In genomic region chr10:124719213-124719851, GRCh38 we compare ENCODE assay signal across 8 cellular contexts. TPM values are rescaled to one million over a fixed set of nuclear protein-coding genes. Genes with fewer than 3 reads are reported as not detected.
A peak's percentile ranks its signal among the peaks of the same experiment; 100 is the strongest.
DNase-seq lines count a peak whose midpoint lies in the region; ATAC-seq and TF ChIP-seq lines count a peak whose summit lies in the region.

No MANE protein-coding gene starts in this region.

- DNase-seq in CD4-positive, alpha-beta memory T cell = peak; percentile 81 to 89 (median 84)
- DNase-seq in T-helper 9 cell = peak; percentile 60
- DNase-seq in MCF 10A (ENCODE audit: unreplicated experiment) = peak; percentile 90
- DNase-seq in DMS53 treated with DMSO at 0.1 percent for 48 hours (lab: John Stamatoyannopoulos, UW; ENCODE audit: unreplicated experiment) = no peak

- intact Hi-C loops in CD4-positive, alpha-beta memory T cell (cut with micrococcal nuclease) = loop anchor here (1.0 kb wide), 7 partner anchors 22 to 179 kb away; no protein-coding TSS in a partner anchor
- intact Hi-C loops in MCF 10A (cut with micrococcal nuclease) = no loop called here

- H3K4me1 Mint-ChIP-seq in CD4-positive, alpha-beta memory T cell = peaks cover 79 to 97% (median 89%) of the 10 kb centered on the region in 4 donors
- H3K4me1 Mint-ChIP-seq in MCF 10A (ENCODE audit: insufficient read depth, unreplicated experiment) = peaks cover 39% of the 10 kb centered on the region
- peaks cover 85% of the 10 kb centered on the region for H3K4me1 Mint-ChIP-seq in stimulated activated memory B cell treated with anti-CD40 and anti-IgM and Interleukin-4, amounts not matched to agents 10 μg/mL and 1 μg/mL and 100 μg/mL, for 72 hours

- no peaks in the 10 kb centered on the region for H3K27me3 Mint-ChIP-seq in CD4-positive, alpha-beta memory T cell
- no peaks in the 10 kb centered on the region for H3K27me3 Mint-ChIP-seq in MCF 10A (ENCODE audit: insufficient read depth, unreplicated experiment)
- no peaks in the 10 kb centered on the region for H3K27me3 Mint-ChIP-seq in stimulated activated memory B cell treated with anti-CD40 and anti-IgM and Interleukin-4, amounts not matched to agents 10 μg/mL and 1 μg/mL and 100 μg/mL, for 72 hours

- peaks cover 5 to 8% of the 10 kb centered on the region in 2 donors for H3K36me3 Mint-ChIP-seq in CD4-positive, alpha-beta memory T cell
- peaks cover 8% of the 10 kb centered on the region for H3K36me3 Mint-ChIP-seq in MCF 10A (ENCODE audit: insufficient read depth, unreplicated experiment)
- peaks cover 12% of the 10 kb centered on the region for H3K36me3 Mint-ChIP-seq in stimulated activated memory B cell treated with anti-CD40 and anti-IgM and Interleukin-4, amounts not matched to agents 10 μg/mL and 1 μg/mL and 100 μg/mL, for 72 hours

- H3K27ac ChIP-seq in CD4-positive, alpha-beta memory T cell (ENCODE audit: low read depth, low read length) = peak overlapping the region; percentile 81
- peak overlapping the region; percentile 93 for H3K27ac ChIP-seq in layer of hippocampus (ENCODE audit: low read depth, low read length)

- H3K9me3 ChIP-seq in CD4-positive, alpha-beta memory T cell (ENCODE audit: control insufficient read depth in 1 of 2, low read length in 2 of 2) = no peaks in the 10 kb centered on the region

- peak overlapping the region in 1 of 2 donors; percentile 19 for H3K4me3 ChIP-seq in CD4-positive, alpha-beta memory T cell (ENCODE audit: low read length in 2 of 2)

- POLR2A ChIA-PET in CD4-positive, alpha-beta memory T cell (lab: Charles Lee; ENCODE audit: partially characterized antibody) = interaction anchor here (0.7 to 20.9 kb wide), 29 partner anchors 11 to 197 kb away, joined by 3 to 544 read pairs (median 8); partner anchors contain the start of gene FAM53B
- POLR2A ChIA-PET in MCF 10A (lab: Yijun Ruan, JAX) = interaction anchor here (1.2 to 3.2 kb wide), 5 partner anchors 11 to 31 kb away, joined by 3 to 24 read pairs (median 9); no protein-coding TSS in a partner anchor

- TF ChIP-seq CTCF in MCF 10A (IDR thresholded peaks at IDR 0.05; ENCODE audit: unreplicated experiment) = no peak

- H3K36me3 ChIP-seq in CD4-positive, alpha-beta memory T cell (ENCODE audit: insufficient read depth, low read length) = no peaks in the 10 kb centered on the region

- peaks cover 0 to 2% (median 0%) of the 10 kb centered on the region in 8 donors for H3K9me3 Mint-ChIP-seq in CD4-positive, alpha-beta memory T cell
- no peaks in the 10 kb centered on the region for H3K9me3 Mint-ChIP-seq in MCF 10A (ENCODE audit: unreplicated experiment)
- H3K9me3 Mint-ChIP-seq in stimulated activated memory B cell treated with anti-CD40 and anti-IgM and Interleukin-4, amounts not matched to agents 10 μg/mL and 1 μg/mL and 100 μg/mL, for 72 hours = no peaks in the 10 kb centered on the region

- BruUV-seq in MCF 10A (replicated peaks; lab: Mats Ljungman, UMichigan) = no TSS peak

- no peaks in the 10 kb centered on the region for H3K27me3 ChIP-seq in CD4-positive, alpha-beta memory T cell (ENCODE audit: insufficient read depth, low read length)
- H3K27me3 ChIP-seq in layer of hippocampus (ENCODE audit: control insufficient read depth, insufficient read depth, low read length) = no peaks in the 10 kb centered on the region

- H3K4me1 ChIP-seq in CD4-positive, alpha-beta memory T cell (ENCODE audit: insufficient read depth, low read length) = peaks cover 100% of the 10 kb centered on the region

- H3K4me3 Mint-ChIP-seq in CD4-positive, alpha-beta memory T cell = peak overlapping the region; percentile 59 to 83 (median 72)
- H3K4me3 Mint-ChIP-seq in MCF 10A (ENCODE audit: unreplicated experiment) = peak overlapping the region; percentile 36
- H3K4me3 Mint-ChIP-seq in stimulated activated memory B cell treated with anti-CD40 and anti-IgM and Interleukin-4, amounts not matched to agents 10 μg/mL and 1 μg/mL and 100 μg/mL, for 72 hours = peak overlapping the region; percentile 50

- ATAC-seq in GM19351 (IDR thresholded peaks at IDR 0.05; ENCODE audit: unreplicated experiment) = peak; percentile 41
- peak; percentile 30 for ATAC-seq in HG03442 (IDR thresholded peaks at IDR 0.05; ENCODE audit: unreplicated experiment)
- peak; percentile 81 for ATAC-seq in stimulated activated memory B cell treated with anti-CD40 and anti-IgM and Interleukin-4, amounts not matched to agents 10 μg/mL and 1 μg/mL and 100 μg/mL, for 72 hours

- H3K27ac Mint-ChIP-seq in CD4-positive, alpha-beta memory T cell = peak overlapping the region; percentile 87 to 98 (median 96)
- peak overlapping the region; percentile 78 for H3K27ac Mint-ChIP-seq in MCF 10A (ENCODE audit: low read depth, unreplicated experiment)
- peak overlapping the region; percentile 96 for H3K27ac Mint-ChIP-seq in stimulated activated memory B cell treated with anti-CD40 and anti-IgM and Interleukin-4, amounts not matched to agents 10 μg/mL and 1 μg/mL and 100 μg/mL, for 72 hours

- CTCF ChIA-PET in CD4-positive, alpha-beta memory T cell (lab: Charles Lee; ENCODE audit: partially characterized antibody) = interaction anchor here (0.7 to 22.6 kb wide), 28 partner anchors 15 to 189 kb away, joined by 3 to 556 read pairs (median 8); no protein-coding TSS in a partner anchor
- CTCF ChIA-PET in MCF 10A (lab: Yijun Ruan, JAX) = interaction anchor here (0.6 to 2.4 kb wide), 16 partner anchors 9 to 810 kb away, joined by 3 to 10 read pairs (median 3); no protein-coding TSS in a partner anchor

RNA-seq across cellular contexts. Expression of gene FAM53B, which starts 24.8 kb away (rescaled TPM):
- 10 to 100 TPM; 57.3 to 60.7 TPM for total RNA-seq in CD4-positive, alpha-beta memory T cell
- polyA plus RNA-seq in CD4-positive, alpha-beta memory T cell = 10 to 100 TPM in 1 of 2 donors, 1 to 10 TPM in 1; 7.3 to 42.5 TPM
- 12.9 and 14.9 TPM in 2 replicates for total RNA-seq in MCF 10A (2022)

Comparison
In these comparisons a context has a peak if more than half of its experiments do, and no peak if none do; other contexts are left out.
1. ATAC-seq: peak in every context shown above with its lines; median percentile 81 in stimulated activated memory B cell treated with anti-CD40 and anti-IgM and Interleukin-4, amounts not matched to agents 10 μg/mL and 1 μg/mL and 100 μg/mL, for 72 hours; 41 in GM19351; 30 in HG03442.